1 cellular context compared by ENCODE assay signal in the genomic region with DNA sequence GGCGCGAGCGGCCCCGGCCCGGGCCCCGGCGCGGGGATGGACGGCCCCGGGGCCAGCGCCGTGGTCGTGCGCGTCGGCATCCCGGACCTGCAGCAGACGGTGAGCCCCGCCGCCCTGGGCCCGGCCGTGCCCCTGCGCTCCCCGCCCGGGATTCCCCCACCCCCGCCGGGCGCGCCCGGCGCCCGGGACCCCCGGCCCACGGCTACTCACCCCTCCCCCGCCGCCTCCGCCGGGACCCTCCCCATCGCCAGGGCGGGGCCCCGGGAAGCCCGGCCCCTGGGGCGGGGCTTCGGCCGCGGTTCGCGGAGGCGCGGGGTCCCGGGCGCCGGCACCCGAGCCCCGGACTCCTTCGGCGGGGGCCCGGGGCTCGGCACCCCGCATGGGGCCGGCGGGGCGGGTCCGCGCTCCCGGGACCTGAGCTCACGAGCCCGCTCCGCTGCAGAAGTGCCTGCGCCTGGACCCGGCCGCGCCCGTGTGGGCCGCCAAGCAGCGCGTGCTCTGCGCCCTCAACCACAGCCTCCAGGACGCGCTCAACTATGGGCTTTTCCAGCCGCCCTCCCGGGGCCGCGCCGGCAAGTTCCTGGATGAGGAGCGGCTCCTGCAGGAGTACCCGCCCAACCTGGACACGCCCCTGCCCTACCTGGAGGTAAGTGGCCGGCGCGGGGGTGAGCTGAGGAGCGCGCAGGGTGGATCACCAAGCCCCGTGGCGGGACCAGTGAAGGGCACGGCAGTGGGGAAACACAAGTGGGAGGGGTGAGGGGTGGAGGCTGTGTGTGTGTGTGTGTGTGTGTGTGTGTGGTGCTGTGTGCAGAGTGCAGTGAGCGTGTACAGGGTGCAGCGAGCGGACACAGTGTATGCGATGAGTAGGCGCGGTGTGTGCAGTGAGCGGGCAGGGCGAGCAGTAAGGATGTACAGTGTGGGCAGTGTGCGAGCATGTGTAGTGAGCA.
A peak's percentile ranks its signal among the peaks of the same experiment; 100 is the strongest.
TF ChIP-seq lines count a peak whose summit lies in the region.

No MANE protein-coding gene starts in this region.

TF ChIP-seq in HEK293, 187 proteins besides CTCF, POLR2A, EP300 and RAD21 (continued from another document and continues in another):
- TF ChIP-seq, protein P1, sequence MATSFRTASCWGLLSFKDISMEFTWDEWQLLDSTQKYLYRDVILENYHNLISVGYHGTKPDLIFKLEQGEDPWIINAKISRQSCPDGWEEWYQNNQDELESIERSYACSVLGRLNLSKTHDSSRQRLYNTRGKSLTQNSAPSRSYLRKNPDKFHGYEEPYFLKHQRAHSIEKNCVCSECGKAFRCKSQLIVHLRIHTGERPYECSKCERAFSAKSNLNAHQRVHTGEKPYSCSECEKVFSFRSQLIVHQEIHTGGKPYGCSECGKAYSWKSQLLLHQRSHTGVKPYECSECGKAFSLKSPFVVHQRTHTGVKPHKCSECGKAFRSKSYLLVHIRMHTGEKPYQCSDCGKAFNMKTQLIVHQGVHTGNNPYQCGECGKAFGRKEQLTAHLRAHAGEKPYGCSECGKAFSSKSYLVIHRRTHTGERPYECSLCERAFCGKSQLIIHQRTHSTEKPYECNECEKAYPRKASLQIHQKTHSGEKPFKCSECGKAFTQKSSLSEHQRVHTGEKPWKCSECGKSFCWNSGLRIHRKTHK (tag by site-specific recombination; IDR thresholded peaks at IDR 0.05) = no peak
- TF ChIP-seq, protein P2, sequence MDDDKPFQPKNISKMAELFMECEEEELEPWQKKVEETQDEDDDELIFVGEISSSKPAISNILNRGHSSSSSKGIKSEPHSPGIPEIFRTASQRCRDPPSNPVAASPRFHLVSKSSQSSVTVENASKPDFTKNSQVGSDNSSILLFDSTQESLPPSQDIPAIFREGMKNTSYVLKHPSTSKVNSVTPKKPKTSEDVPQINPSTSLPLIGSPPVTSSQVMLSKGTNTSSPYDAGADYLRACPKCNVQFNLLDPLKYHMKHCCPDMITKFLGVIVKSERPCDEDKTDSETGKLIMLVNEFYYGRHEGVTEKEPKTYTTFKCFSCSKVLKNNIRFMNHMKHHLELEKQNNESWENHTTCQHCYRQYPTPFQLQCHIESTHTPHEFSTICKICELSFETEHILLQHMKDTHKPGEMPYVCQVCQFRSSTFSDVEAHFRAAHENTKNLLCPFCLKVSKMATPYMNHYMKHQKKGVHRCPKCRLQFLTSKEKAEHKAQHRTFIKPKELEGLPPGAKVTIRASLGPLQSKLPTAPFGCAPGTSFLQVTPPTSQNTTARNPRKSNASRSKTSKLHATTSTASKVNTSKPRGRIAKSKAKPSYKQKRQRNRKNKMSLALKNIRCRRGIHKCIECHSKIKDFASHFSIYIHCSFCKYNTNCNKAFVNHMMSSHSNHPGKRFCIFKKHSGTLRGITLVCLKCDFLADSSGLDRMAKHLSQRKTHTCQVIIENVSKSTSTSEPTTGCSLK (tag by site-specific recombination; IDR thresholded peaks at IDR 0.05) = no peak
- no peak for TF ChIP-seq ZNF354C (tag by site-specific recombination; IDR thresholded peaks at IDR 0.05; ENCODE audit: borderline replicate concordance, low read depth)
- TF ChIP-seq ZNF777 (tag by site-specific recombination; IDR thresholded peaks at IDR 0.05; ENCODE audit: borderline replicate concordance) = peak; percentile 63; the same call in 1 of the 2 replicates
- TF ChIP-seq, protein P3, sequence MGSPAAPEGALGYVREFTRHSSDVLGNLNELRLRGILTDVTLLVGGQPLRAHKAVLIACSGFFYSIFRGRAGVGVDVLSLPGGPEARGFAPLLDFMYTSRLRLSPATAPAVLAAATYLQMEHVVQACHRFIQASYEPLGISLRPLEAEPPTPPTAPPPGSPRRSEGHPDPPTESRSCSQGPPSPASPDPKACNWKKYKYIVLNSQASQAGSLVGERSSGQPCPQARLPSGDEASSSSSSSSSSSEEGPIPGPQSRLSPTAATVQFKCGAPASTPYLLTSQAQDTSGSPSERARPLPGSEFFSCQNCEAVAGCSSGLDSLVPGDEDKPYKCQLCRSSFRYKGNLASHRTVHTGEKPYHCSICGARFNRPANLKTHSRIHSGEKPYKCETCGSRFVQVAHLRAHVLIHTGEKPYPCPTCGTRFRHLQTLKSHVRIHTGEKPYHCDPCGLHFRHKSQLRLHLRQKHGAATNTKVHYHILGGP (tag by site-specific recombination; IDR thresholded peaks at IDR 0.05) = no peak
- TF ChIP-seq, protein P4, sequence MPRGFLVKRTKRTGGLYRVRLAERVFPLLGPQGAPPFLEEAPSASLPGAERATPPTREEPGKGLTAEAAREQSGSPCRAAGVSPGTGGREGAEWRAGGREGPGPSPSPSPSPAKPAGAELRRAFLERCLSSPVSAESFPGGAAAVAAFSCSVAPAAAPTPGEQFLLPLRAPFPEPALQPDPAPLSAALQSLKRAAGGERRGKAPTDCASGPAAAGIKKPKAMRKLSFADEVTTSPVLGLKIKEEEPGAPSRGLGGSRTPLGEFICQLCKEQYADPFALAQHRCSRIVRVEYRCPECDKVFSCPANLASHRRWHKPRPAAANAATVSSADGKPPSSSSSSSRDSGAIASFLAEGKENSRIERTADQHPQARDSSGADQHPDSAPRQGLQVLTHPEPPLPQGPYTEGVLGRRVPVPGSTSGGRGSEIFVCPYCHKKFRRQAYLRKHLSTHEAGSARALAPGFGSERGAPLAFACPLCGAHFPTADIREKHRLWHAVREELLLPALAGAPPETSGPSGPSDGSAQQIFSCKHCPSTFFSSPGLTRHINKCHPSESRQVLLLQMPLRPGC (tag by site-specific recombination; IDR thresholded peaks at IDR 0.05) = no peak
- no peak for TF ChIP-seq ZNF677 (tag by site-specific recombination; IDR thresholded peaks at IDR 0.05)
- no peak for TF ChIP-seq ZNF23 (tag by site-specific recombination; IDR thresholded peaks at IDR 0.05; ENCODE audit: borderline replicate concordance)
- TF ChIP-seq ZNF221 (tag by site-specific recombination; IDR thresholded peaks at IDR 0.05; ENCODE audit: borderline replicate concordance) = no peak
- TF ChIP-seq, protein P5, sequence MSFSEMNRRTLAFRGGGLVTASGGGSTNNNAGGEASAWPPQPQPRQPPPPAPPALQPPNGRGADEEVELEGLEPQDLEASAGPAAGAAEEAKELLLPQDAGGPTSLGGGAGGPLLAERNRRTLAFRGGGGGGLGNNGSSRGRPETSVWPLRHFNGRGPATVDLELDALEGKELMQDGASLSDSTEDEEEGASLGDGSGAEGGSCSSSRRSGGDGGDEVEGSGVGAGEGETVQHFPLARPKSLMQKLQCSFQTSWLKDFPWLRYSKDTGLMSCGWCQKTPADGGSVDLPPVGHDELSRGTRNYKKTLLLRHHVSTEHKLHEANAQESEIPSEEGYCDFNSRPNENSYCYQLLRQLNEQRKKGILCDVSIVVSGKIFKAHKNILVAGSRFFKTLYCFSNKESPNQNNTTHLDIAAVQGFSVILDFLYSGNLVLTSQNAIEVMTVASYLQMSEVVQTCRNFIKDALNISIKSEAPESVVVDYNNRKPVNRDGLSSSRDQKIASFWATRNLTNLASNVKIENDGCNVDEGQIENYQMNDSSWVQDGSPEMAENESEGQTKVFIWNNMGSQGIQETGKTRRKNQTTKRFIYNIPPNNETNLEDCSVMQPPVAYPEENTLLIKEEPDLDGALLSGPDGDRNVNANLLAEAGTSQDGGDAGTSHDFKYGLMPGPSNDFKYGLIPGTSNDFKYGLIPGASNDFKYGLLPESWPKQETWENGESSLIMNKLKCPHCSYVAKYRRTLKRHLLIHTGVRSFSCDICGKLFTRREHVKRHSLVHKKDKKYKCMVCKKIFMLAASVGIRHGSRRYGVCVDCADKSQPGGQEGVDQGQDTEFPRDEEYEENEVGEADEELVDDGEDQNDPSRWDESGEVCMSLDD (tag by site-specific recombination; IDR thresholded peaks at IDR 0.05) = peak; percentile 45; the same call in 1 of the 2 replicates
- no peak for TF ChIP-seq TRIM28 (IDR thresholded peaks at IDR 0.05; ENCODE audit: borderline replicate concordance, low read length)
- no peak; the same call in 1 of the 2 replicates for TF ChIP-seq SP3 (tag by site-specific recombination; IDR thresholded peaks at IDR 0.05)
- TF ChIP-seq, protein P6, sequence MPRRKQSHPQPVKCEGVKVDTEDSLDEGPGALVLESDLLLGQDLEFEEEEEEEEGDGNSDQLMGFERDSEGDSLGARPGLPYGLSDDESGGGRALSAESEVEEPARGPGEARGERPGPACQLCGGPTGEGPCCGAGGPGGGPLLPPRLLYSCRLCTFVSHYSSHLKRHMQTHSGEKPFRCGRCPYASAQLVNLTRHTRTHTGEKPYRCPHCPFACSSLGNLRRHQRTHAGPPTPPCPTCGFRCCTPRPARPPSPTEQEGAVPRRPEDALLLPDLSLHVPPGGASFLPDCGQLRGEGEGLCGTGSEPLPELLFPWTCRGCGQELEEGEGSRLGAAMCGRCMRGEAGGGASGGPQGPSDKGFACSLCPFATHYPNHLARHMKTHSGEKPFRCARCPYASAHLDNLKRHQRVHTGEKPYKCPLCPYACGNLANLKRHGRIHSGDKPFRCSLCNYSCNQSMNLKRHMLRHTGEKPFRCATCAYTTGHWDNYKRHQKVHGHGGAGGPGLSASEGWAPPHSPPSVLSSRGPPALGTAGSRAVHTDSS (tag by site-specific recombination; IDR thresholded peaks at IDR 0.05) = no peak
- TF ChIP-seq ZNF701 (tag by site-specific recombination; IDR thresholded peaks at IDR 0.05) = 0 out of 2 replicates have a peak, but pooled peaks have one; percentile 10
- TF ChIP-seq, protein P7, sequence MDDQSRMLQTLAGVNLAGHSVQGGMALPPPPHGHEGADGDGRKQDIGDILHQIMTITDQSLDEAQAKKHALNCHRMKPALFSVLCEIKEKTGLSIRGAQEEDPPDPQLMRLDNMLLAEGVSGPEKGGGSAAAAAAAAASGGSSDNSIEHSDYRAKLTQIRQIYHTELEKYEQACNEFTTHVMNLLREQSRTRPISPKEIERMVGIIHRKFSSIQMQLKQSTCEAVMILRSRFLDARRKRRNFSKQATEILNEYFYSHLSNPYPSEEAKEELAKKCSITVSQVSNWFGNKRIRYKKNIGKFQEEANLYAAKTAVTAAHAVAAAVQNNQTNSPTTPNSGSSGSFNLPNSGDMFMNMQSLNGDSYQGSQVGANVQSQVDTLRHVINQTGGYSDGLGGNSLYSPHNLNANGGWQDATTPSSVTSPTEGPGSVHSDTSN (CRISPR knock-in tag; IDR thresholded peaks at IDR 0.05) = no peak; the same call in 1 of the 2 replicates
- TF ChIP-seq ZNF629 (tag by site-specific recombination; IDR thresholded peaks at IDR 0.05) = no peak
- TF ChIP-seq HOXC10 (CRISPR knock-in tag; IDR thresholded peaks at IDR 0.05) = no peak
- TF ChIP-seq, protein P8, sequence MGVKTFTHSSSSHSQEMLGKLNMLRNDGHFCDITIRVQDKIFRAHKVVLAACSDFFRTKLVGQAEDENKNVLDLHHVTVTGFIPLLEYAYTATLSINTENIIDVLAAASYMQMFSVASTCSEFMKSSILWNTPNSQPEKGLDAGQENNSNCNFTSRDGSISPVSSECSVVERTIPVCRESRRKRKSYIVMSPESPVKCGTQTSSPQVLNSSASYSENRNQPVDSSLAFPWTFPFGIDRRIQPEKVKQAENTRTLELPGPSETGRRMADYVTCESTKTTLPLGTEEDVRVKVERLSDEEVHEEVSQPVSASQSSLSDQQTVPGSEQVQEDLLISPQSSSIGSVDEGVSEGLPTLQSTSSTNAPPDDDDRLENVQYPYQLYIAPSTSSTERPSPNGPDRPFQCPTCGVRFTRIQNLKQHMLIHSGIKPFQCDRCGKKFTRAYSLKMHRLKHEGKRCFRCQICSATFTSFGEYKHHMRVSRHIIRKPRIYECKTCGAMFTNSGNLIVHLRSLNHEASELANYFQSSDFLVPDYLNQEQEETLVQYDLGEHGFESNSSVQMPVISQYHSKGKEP (tag by site-specific recombination; IDR thresholded peaks at IDR 0.05) = no peak
- no peak for TF ChIP-seq SALL2 (tag by site-specific recombination; IDR thresholded peaks at IDR 0.05; ENCODE audit: borderline replicate concordance)
- no peak for TF ChIP-seq ZNF596 (tag by site-specific recombination; IDR thresholded peaks at IDR 0.05)
- TF ChIP-seq ZNF112 (tag by site-specific recombination; IDR thresholded peaks at IDR 0.05) = no peak
- TF ChIP-seq ZNF10 (tag by site-specific recombination; IDR thresholded peaks at IDR 0.05) = no peak
- TF ChIP-seq ZNF202 (tag by site-specific recombination; IDR thresholded peaks at IDR 0.05; ENCODE audit: borderline replicate concordance) = no peak
- TF ChIP-seq ZBTB20 (tag by site-specific recombination; IDR thresholded peaks at IDR 0.05) = peak; percentile 97
- TF ChIP-seq ZBTB8A (tag by site-specific recombination; IDR thresholded peaks at IDR 0.05) = peak; percentile 70
- TF ChIP-seq, protein P9, sequence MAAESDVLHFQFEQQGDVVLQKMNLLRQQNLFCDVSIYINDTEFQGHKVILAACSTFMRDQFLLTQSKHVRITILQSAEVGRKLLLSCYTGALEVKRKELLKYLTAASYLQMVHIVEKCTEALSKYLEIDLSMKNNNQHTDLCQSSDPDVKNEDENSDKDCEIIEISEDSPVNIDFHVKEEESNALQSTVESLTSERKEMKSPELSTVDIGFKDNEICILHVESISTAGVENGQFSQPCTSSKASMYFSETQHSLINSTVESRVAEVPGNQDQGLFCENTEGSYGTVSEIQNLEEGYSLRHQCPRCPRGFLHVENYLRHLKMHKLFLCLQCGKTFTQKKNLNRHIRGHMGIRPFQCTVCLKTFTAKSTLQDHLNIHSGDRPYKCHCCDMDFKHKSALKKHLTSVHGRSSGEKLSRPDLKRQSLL (tag by site-specific recombination; IDR thresholded peaks at IDR 0.05) = no peak
- TF ChIP-seq SCRT1 (tag by site-specific recombination; IDR thresholded peaks at IDR 0.05; ENCODE audit: borderline replicate concordance) = no peak
- TF ChIP-seq ZNF707 (tag by site-specific recombination; IDR thresholded peaks at IDR 0.05) = no peak
- TF ChIP-seq SP2 (tag by site-specific recombination; IDR thresholded peaks at IDR 0.05) = peak; percentile 68
- TF ChIP-seq ZNF223 (tag by site-specific recombination; IDR thresholded peaks at IDR 0.05) = no peak
- TF ChIP-seq ZNF341 (tag by site-specific recombination; IDR thresholded peaks at IDR 0.05; ENCODE audit: low read depth) = peak; percentile 88
